12 cellular contexts compared by ENCODE assay signal in genomic region chr12:59698599-59698998, GRCh38.
DNase-seq lines count a peak whose midpoint lies in the region; ATAC-seq and TF ChIP-seq lines count a peak whose summit lies in the region.
"Had no signal": no experiment of that assay in that cellular context is flagged by ENCODE, and none has a peak within 500 bp of the region (broad histone marks: within the 10 kb centered on the region; RNA-seq: fewer than 3 reads in every experiment).

No MANE protein-coding gene starts in this region.

- DNase-seq in AG08395 (ENCODE audit: low spot score) (peak; percentile 48), HS-5 (ENCODE audit: low read depth) (peak; percentile 87), brain microvascular endothelial cell (peak; percentile 3), left lung (no peak), NCI-H446 treated with DMSO at 0.1 percent for 48 hours (lab: John Stamatoyannopoulos, UW) (no peak)
- no peak for DNase-seq in activated naive CD8-positive, alpha-beta T cell treated with anti-CD3 and anti-CD28 coated beads for 36 hours
- no peak for DNase-seq in activated T-helper 1 cell treated with anti-CD3 and anti-CD28 coated beads, Interleukin-12 subunit alpha, Interleukin-12 subunit beta, Interleukin-2, Interleukin-4 antibody, amounts not matched to agents 30 ng/mL and 10 ng/mL and 1 ng/mL, durations not matched to agents 14 hours and 24 hours and 36 hours (ENCODE audit: low spot score)
- DNase-seq: CD4-positive, CD25-positive, alpha-beta regulatory T cell; heart right ventricle; occipital lobe had no signal

- H3K27me3 ChIP-seq in brain microvascular endothelial cell (replicated peaks) (no peaks in the 10 kb centered on the region), left lung (no peaks in the 10 kb centered on the region)
- H3K27me3 ChIP-seq: heart right ventricle had no signal

- peaks cover 0 to 8% of the 10 kb centered on the region in 2 donors for H3K4me1 ChIP-seq in left lung

- ATAC-seq in left lung (peak; percentile 44), GM18502 (IDR thresholded peaks at IDR 0.05; ENCODE audit: poor library complexity, unreplicated experiment) (no peak)

- H3K36me3 Mint-ChIP-seq in activated naive CD8-positive, alpha-beta T cell treated with anti-CD3 and anti-CD28 coated beads for 36 hours = peaks cover 3% of the 10 kb centered on the region
- H3K36me3 Mint-ChIP-seq in activated T-helper 1 cell treated with anti-CD3 and anti-CD28 coated beads, Interleukin-12 subunit alpha, Interleukin-12 subunit beta, Interleukin-2, Interleukin-4 antibody, amounts not matched to agents 30 ng/mL and 10 ng/mL and 1 ng/mL, durations not matched to agents 14 hours and 24 hours and 36 hours (ENCODE audit: low read depth) = no peaks in the 10 kb centered on the region

- H3K36me3 ChIP-seq in brain microvascular endothelial cell (replicated peaks) (no peaks in the 10 kb centered on the region), left lung (no peaks in the 10 kb centered on the region)
- H3K36me3 ChIP-seq: heart right ventricle had no signal

- in situ Hi-C loops in brain microvascular endothelial cell (cut with HindIII; ENCODE audit: low pct_ligation_motif_present, low sequenced_read_pairs) = no loop called here

- intact Hi-C loops in left lung (cut with DNase I) = no loop called here
- intact Hi-C loops in activated T-helper 1 cell treated with anti-CD3 and anti-CD28 coated beads, Interleukin-12 subunit alpha, Interleukin-12 subunit beta, Interleukin-2, Interleukin-4 antibody, amounts not matched to agents 30 ng/mL and 10 ng/mL and 1 ng/mL, durations not matched to agents 14 hours and 24 hours and 36 hours (cut with micrococcal nuclease) = no loop called here

- no peak overlapping the region for H3K27ac Mint-ChIP-seq in activated naive CD8-positive, alpha-beta T cell treated with anti-CD3 and anti-CD28 coated beads for 36 hours
- H3K27ac Mint-ChIP-seq in activated T-helper 1 cell treated with anti-CD3 and anti-CD28 coated beads, Interleukin-12 subunit alpha, Interleukin-12 subunit beta, Interleukin-2, Interleukin-4 antibody, amounts not matched to agents 30 ng/mL and 10 ng/mL and 1 ng/mL, durations not matched to agents 14 hours and 24 hours and 36 hours = no peak overlapping the region
- H3K27ac Mint-ChIP-seq: activated naive CD8-positive, alpha-beta T cell; CD4-positive, CD25-positive, alpha-beta regulatory T cell had no signal

- H3K9me3 ChIP-seq in left lung = no peaks in the 10 kb centered on the region
- H3K9me3 ChIP-seq: heart right ventricle had no signal

- H3K4me3 ChIP-seq in brain microvascular endothelial cell (ENCODE audit: low read depth, low read length) (no peak overlapping the region), left lung (no peak overlapping the region)
- H3K4me3 ChIP-seq: heart right ventricle had no signal

- H3K27ac ChIP-seq in brain microvascular endothelial cell (no peak overlapping the region), left lung (no peak overlapping the region)

- peaks cover 13% of the 10 kb centered on the region for H3K4me1 Mint-ChIP-seq in activated naive CD8-positive, alpha-beta T cell treated with anti-CD3 and anti-CD28 coated beads for 36 hours
- H3K4me1 Mint-ChIP-seq in activated T-helper 1 cell treated with anti-CD3 and anti-CD28 coated beads, Interleukin-12 subunit alpha, Interleukin-12 subunit beta, Interleukin-2, Interleukin-4 antibody, amounts not matched to agents 30 ng/mL and 10 ng/mL and 1 ng/mL, durations not matched to agents 14 hours and 24 hours and 36 hours (ENCODE audit: low read depth) = no peaks in the 10 kb centered on the region

- H3K27me3 Mint-ChIP-seq in activated naive CD8-positive, alpha-beta T cell treated with anti-CD3 and anti-CD28 coated beads for 36 hours = no peaks in the 10 kb centered on the region
- H3K27me3 Mint-ChIP-seq in activated T-helper 1 cell treated with anti-CD3 and anti-CD28 coated beads, Interleukin-12 subunit alpha, Interleukin-12 subunit beta, Interleukin-2, Interleukin-4 antibody, amounts not matched to agents 30 ng/mL and 10 ng/mL and 1 ng/mL, durations not matched to agents 14 hours and 24 hours and 36 hours (ENCODE audit: insufficient read depth) = no peaks in the 10 kb centered on the region
- H3K27me3 Mint-ChIP-seq: activated naive CD8-positive, alpha-beta T cell; CD4-positive, CD25-positive, alpha-beta regulatory T cell had no signal

- no peaks in the 10 kb centered on the region for H3K9me3 Mint-ChIP-seq in activated naive CD8-positive, alpha-beta T cell treated with anti-CD3 and anti-CD28 coated beads for 36 hours
- no peaks in the 10 kb centered on the region for H3K9me3 Mint-ChIP-seq in activated T-helper 1 cell treated with anti-CD3 and anti-CD28 coated beads, Interleukin-12 subunit alpha, Interleukin-12 subunit beta, Interleukin-2, Interleukin-4 antibody, amounts not matched to agents 30 ng/mL and 10 ng/mL and 1 ng/mL, durations not matched to agents 14 hours and 24 hours and 36 hours
- H3K9me3 Mint-ChIP-seq: CD4-positive, CD25-positive, alpha-beta regulatory T cell had no signal

- no peak for TF ChIP-seq CTCF in brain microvascular endothelial cell (IDR thresholded peaks at IDR 0.05; ENCODE audit: low read depth, low read length, missing control alignments)
- no peak for TF ChIP-seq CTCF in left lung (IDR thresholded peaks at IDR 0.05)

- no peak overlapping the region for H3K4me3 Mint-ChIP-seq in activated naive CD8-positive, alpha-beta T cell treated with anti-CD3 and anti-CD28 coated beads for 36 hours
- no peak overlapping the region for H3K4me3 Mint-ChIP-seq in activated T-helper 1 cell treated with anti-CD3 and anti-CD28 coated beads, Interleukin-12 subunit alpha, Interleukin-12 subunit beta, Interleukin-2, Interleukin-4 antibody, amounts not matched to agents 30 ng/mL and 10 ng/mL and 1 ng/mL, durations not matched to agents 14 hours and 24 hours and 36 hours
- H3K4me3 Mint-ChIP-seq: activated naive CD8-positive, alpha-beta T cell; CD4-positive, CD25-positive, alpha-beta regulatory T cell had no signal

Comparison
In these comparisons a context has a peak if more than half of its experiments do, and no peak if none do; other contexts are left out.
1. DNase-seq: peak in AG08395 (single experiment), HS-5 (single experiment) and brain microvascular endothelial cell (single experiment); none in left lung (0 of 2), NCI-H446 treated with DMSO at 0.1 percent for 48 hours (single experiment), activated naive CD8-positive, alpha-beta T cell treated with anti-CD3 and anti-CD28 coated beads for 36 hours (single experiment) and activated T-helper 1 cell treated with anti-CD3 and anti-CD28 coated beads, Interleukin-12 subunit alpha, Interleukin-12 subunit beta, Interleukin-2, Interleukin-4 antibody, amounts not matched to agents 30 ng/mL and 10 ng/mL and 1 ng/mL, durations not matched to agents 14 hours and 24 hours and 36 hours (single experiment).